ENCODE assay signal across 8 cellular contexts in the genomic region with DNA sequence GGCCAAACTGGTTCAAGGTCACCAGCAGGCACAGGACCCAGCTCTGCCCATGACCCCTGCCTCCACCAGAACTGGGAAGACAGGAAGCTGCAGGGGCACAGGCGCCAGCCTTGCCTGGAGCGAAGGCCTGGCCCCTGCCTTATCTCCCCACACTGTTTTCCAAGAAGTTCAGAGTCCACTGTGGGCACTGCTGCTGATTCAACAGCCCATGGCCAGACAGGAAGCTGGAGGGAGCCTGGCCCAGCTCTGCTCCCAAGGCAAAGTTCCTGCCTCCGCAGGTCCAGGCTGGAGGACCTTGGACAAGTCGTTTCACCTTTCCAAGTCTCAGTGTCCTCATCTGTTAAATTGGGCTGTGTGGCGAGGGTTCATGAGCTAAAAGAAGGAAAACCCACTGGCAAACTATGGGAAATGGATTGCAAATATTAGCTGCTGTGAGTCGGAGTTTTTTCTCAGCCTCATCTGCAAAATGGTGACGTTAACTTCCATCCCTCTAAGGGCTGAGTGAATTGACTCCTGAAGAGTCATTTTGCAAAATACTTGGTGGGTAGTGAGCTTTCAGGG. TPM values are rescaled to one million over a fixed set of nuclear protein-coding genes. Genes with fewer than 3 reads are reported as not detected.
DNase-seq lines count a peak whose midpoint lies in the region; ATAC-seq, FAIRE-seq and TF ChIP-seq lines count a peak whose summit lies in the region.

No MANE protein-coding gene starts in this region.

- H3K79me2 ChIP-seq in K562 (ENCODE audit: control insufficient read depth, insufficient read depth, low read length), result peaks cover 8% of the 10 kb centered on the region; the same call in 2 of the 3 replicates

- H2AFZ ChIP-seq in K562 (ENCODE audit: low read depth, low read length), result peak overlapping the region; percentile 96; the same call in 1 of the 2 replicates

- H3K27me3 Mint-ChIP-seq in activated CD4-positive, alpha-beta T cell treated with anti-CD3 and anti-CD28 coated beads, Interleukin-2, amount 10 ng/mL, durations not matched to agents 24 days and 14 days, result peaks cover 16% of the 10 kb centered on the region

- H3K36me3 Mint-ChIP-seq in activated CD4-positive, alpha-beta T cell treated with anti-CD3 and anti-CD28 coated beads, Interleukin-2, amount 10 ng/mL, durations not matched to agents 24 days and 14 days (ENCODE audit: low read depth), result no peaks in the 10 kb centered on the region

- peaks cover 7% of the 10 kb centered on the region for H3K4me1 Mint-ChIP-seq in activated CD4-positive, alpha-beta T cell treated with anti-CD3 and anti-CD28 coated beads, Interleukin-2, amount 10 ng/mL, durations not matched to agents 24 days and 14 days

- no peaks in the 10 kb centered on the region for H3K9me3 Mint-ChIP-seq in activated CD4-positive, alpha-beta T cell treated with anti-CD3 and anti-CD28 coated beads, Interleukin-2, amount 10 ng/mL, durations not matched to agents 24 days and 14 days

- no peak overlapping the region for H3K27ac ChIP-seq in K562 (ENCODE audit: extremely low read depth, low read depth, low read length)
- H3K27ac ChIP-seq in liver (ENCODE audit: low read depth in 1 of 2, low read length in 2 of 2), result peak overlapping the region; percentile 65 to 88
- peak overlapping the region; percentile 55 to 73 for H3K27ac ChIP-seq in tibial artery

- 36% methylated on average over 7 of the region's 7 CpGs for WGBS in K562 (ENCODE audit: insufficient coverage, low coverage, missing lambda C conversion rate)
- 15% methylated on average over 7 of the region's 7 CpGs for WGBS in liver

- CTCF ChIA-PET in K562 (lab: Yijun Ruan, JAX; ENCODE audit: low intra/inter-chr PET ratio), result no interaction called here

- in situ Hi-C loops in K562 (cut with MboI), result no loop called here

- H3K4me3 Mint-ChIP-seq in activated CD4-positive, alpha-beta T cell treated with anti-CD3 and anti-CD28 coated beads, Interleukin-2, amount 10 ng/mL, durations not matched to agents 24 days and 14 days, result peak overlapping the region; percentile 70

- peak overlapping the region; percentile 88 for H3K4me2 ChIP-seq in K562 (ENCODE audit: insufficient read depth, low read length)

- ATAC-seq in K562 (no peak), HG03025 (IDR thresholded peaks at IDR 0.05; ENCODE audit: low FRiP score, unreplicated experiment) (no peak)

- no peak for TF ChIP-seq EP300 in K562 (IDR thresholded peaks at IDR 0.05; ENCODE audit: low read length)

- TF ChIP-seq POLR2A in K562 (conservative IDR thresholded peaks at IDR 0.05), result no peak

- no TSS peak for BruUV-seq in K562 (replicated peaks; lab: Mats Ljungman, UMichigan)

- intact Hi-C loops in activated CD4-positive, alpha-beta T cell treated with anti-CD3 and anti-CD28 coated beads, Interleukin-2, amount 10 ng/mL, durations not matched to agents 24 days and 14 days (cut with micrococcal nuclease), result no loop called here
- intact Hi-C loops in K562 (cut with micrococcal nuclease), result no loop called here
- intact Hi-C loops in tibial artery (cut with DNase I; ENCODE audit: low total_unique reads), result no loop called here

- H3K4me3 ChIP-seq in K562, result peak overlapping the region; percentile 64; the same call in 1 of the 2 replicates
- peak overlapping the region; percentile 71 to 96 (median 86) for H3K4me3 ChIP-seq in liver (ENCODE audit: low read depth in 1 of 3, low read length in 3 of 3)
- H3K4me3 ChIP-seq in tibial artery, result peak overlapping the region; percentile 69 to 72

- no peaks in the 10 kb centered on the region for H3K9me3 ChIP-seq in K562 (replicated peaks; ENCODE audit: control insufficient read depth, insufficient read depth, low read depth, low read length)
- H3K9me3 ChIP-seq in liver (ENCODE audit: control insufficient read depth in 4 of 4, low read length in 3 of 4), result no peaks in the 10 kb centered on the region
- no peaks in the 10 kb centered on the region for H3K9me3 ChIP-seq in tibial artery

- no peaks in the 10 kb centered on the region for H4K20me1 ChIP-seq in K562 (replicated peaks; ENCODE audit: control insufficient read depth, insufficient read depth, low read length)

- FAIRE-seq in K562 (lab: Jason Lieb, UNC), result peak; percentile 73

- no peaks in the 10 kb centered on the region for H3K9me1 ChIP-seq in K562 (ENCODE audit: control insufficient read depth, insufficient read depth, low read length)

- H3K36me3 ChIP-seq in K562 (ENCODE audit: control insufficient read depth, insufficient read depth, low read length), result peaks cover 27% of the 10 kb centered on the region; the same call in 1 of the 3 replicates
- no peaks in the 10 kb centered on the region for H3K36me3 ChIP-seq in liver (ENCODE audit: control insufficient read depth in 4 of 4, insufficient read depth in 3 of 4, low read depth in 1 of 4, low read length in 3 of 4)
- peaks cover 2 to 34% (median 7%) of the 10 kb centered on the region in 3 donors for H3K36me3 ChIP-seq in tibial artery

- H3K9ac ChIP-seq in K562 (ENCODE audit: insufficient read depth in 1 of 2, low read depth in 2 of 2, low read length in 2 of 2), result peak overlapping the region; percentile 67 to 93
- H3K9ac ChIP-seq in liver (ENCODE audit: low read depth in 1 of 2, low read length in 2 of 2), result peak overlapping the region in 1 of 2 donors; percentile 77

- TF ChIP-seq RAD21 in K562 (CRISPR knock-in tag; conservative IDR thresholded peaks at IDR 0.05 in 1 of 2, IDR thresholded peaks at IDR 0.05 in 1 of 2), result no peak
- no peak for TF ChIP-seq RAD21 in liver (IDR thresholded peaks at IDR 0.05)

- H3K4me1 ChIP-seq in K562 (replicated peaks in 1 of 2; ENCODE audit: control insufficient read depth in 2 of 2, insufficient read depth in 2 of 2, low read length in 2 of 2), result peaks cover 14 to 27% of the 10 kb centered on the region in 2 experiments
- H3K4me1 ChIP-seq in liver (ENCODE audit: control insufficient read depth in 4 of 4, insufficient read depth in 4 of 4, low read length in 3 of 4), result peaks cover 14 to 46% (median 33%) of the 10 kb centered on the region in 4 donors
- peaks cover 0 to 28% (median 22%) of the 10 kb centered on the region in 4 donors for H3K4me1 ChIP-seq in tibial artery

- no peaks in the 10 kb centered on the region; a peak in 1 of 5 replicates for H3K27me3 ChIP-seq in K562 (ENCODE audit: control insufficient read depth in 2 of 2, insufficient read depth in 2 of 2, low read length in 2 of 2)
- H3K27me3 ChIP-seq in liver (ENCODE audit: control insufficient read depth in 4 of 4, insufficient read depth in 4 of 4, low read length in 3 of 4), result no peaks in the 10 kb centered on the region
- H3K27me3 ChIP-seq in tibial artery, result no peaks in the 10 kb centered on the region

- no peak overlapping the region for H3K27ac Mint-ChIP-seq in activated CD4-positive, alpha-beta T cell treated with anti-CD3 and anti-CD28 coated beads, Interleukin-2, amount 10 ng/mL, durations not matched to agents 24 days and 14 days

- no peak for DNase-seq in activated CD4-positive, alpha-beta T cell treated with anti-CD3 and anti-CD28 coated beads, Interleukin-2, amount 10 ng/mL, durations not matched to agents 24 days and 14 days
- no peak for DNase-seq in activated CD4-positive, alpha-beta T cell treated with anti-CD3 and anti-CD28 coated beads for 48 hours
- DNase-seq in K562 (ENCODE audit: extremely low read depth in 1 of 4, low spot score in 3 of 4), result peak in 1 of 4 experiments; percentile 30
- no peak for DNase-seq in tibial artery
- DNase-seq in NCI-H128 (lab: John Stamatoyannopoulos, UW; ENCODE audit: unreplicated experiment), result no peak
- no peak for DNase-seq in amniotic stem cell (lab: John Stamatoyannopoulos, UW)

- no peak for TF ChIP-seq CTCF in K562 (IDR thresholded peaks at IDR 0.05 in 2 of 3, conservative IDR thresholded peaks at IDR 0.05 in 1 of 3; ENCODE audit: insufficient read depth in 2 of 3, low read depth in 1 of 3, low read length in 3 of 3)
- TF ChIP-seq CTCF in liver (IDR thresholded peaks at IDR 0.05; ENCODE audit: low read depth, low read length, missing input control), result no peak
- TF ChIP-seq CTCF in tibial artery (IDR thresholded peaks at IDR 0.05), result no peak

- POLR2A ChIA-PET in K562 (lab: Yijun Ruan, JAX), result interaction anchor here (0.6 to 1.3 kb wide), 4 partner anchors 9 to 84 kb away, joined by 3 to 6 read pairs (median 3); no protein-coding TSS in a partner anchor

RNA-seq across cellular contexts. Expression of gene PHETA1, which starts 1.2 kb away (rescaled TPM):
- 2.3 and 3.0 TPM in 2 replicates for total RNA-seq in activated CD4-positive, alpha-beta T cell treated with anti-CD3 and anti-CD28 coated beads, Interleukin-2, amount 10 ng/mL, durations not matched to agents 24 days and 14 days
- total RNA-seq in K562 (2011; cell fraction: chromatin; rRNA removed; ENCODE audit: low replicate concordance), result 4.2 and 14.8 TPM in 2 replicates
- 14.1 and 15.7 TPM in 2 replicates for total RNA-seq in K562 (2011; cell fraction: nucleolus; rRNA removed)
- total RNA-seq in K562 (2011; cell fraction: nucleoplasm; rRNA removed), result 6.2 and 8.2 TPM in 2 replicates
- total RNA-seq in K562 (2014; rRNA removed), result 6.2 and 8.0 TPM in 2 replicates
- total RNA-seq in K562 (2014; rRNA removed; fragmentation: Illumina TruSeq; extraction: Trizol), result 1.3 and 1.5 TPM in 2 replicates
- 3.0 and 3.5 TPM in 2 replicates for total RNA-seq in K562 (2015; rRNA removed; fragmentation: Illumina TruSeq; extraction: Trizol)
- 8.9 and 12.4 TPM in 2 replicates for total RNA-seq in K562 (2021)
- polyA plus RNA-seq in K562 (2011; rRNA removed), result 2.2 and 2.5 TPM in 2 replicates
- polyA plus RNA-seq in K562 (2011; cell fraction: cytosol; rRNA removed), result 2.8 and 8.2 TPM in 2 replicates
- 6.7 and 12.1 TPM in 2 replicates for polyA plus RNA-seq in K562 (2011; cell fraction: nucleus; rRNA removed)
- 6.0 and 7.5 TPM in 2 replicates for polyA plus RNA-seq in K562 (2012)
- polyA plus RNA-seq in K562 (2014; fragmentation: Illumina TruSeq; extraction: Trizol), result 3.4 and 5.7 TPM in 2 replicates
- under 1 TPM; 0.03 to 0.17 TPM for polyA plus RNA-seq in K562 (2014; fragmentation: Nextera tagmentation; extraction: Ambion mirVana)
- 6.9 and 7.2 TPM in 2 replicates for polyA plus RNA-seq in K562 (2014; rRNA removed)
- polyA minus RNA-seq in K562 (2011; rRNA and poly(A)+ RNA removed), result 0.84 and 1.5 TPM in 2 replicates
- 2.2 and 4.1 TPM in 2 replicates for polyA minus RNA-seq in K562 (2011; cell fraction: cytosol; rRNA and poly(A)+ RNA removed)
- 3.6 and 4.3 TPM in 2 replicates for polyA minus RNA-seq in K562 (2011; cell fraction: nucleus; rRNA and poly(A)+ RNA removed)
- total RNA-seq in liver, result 1 to 10 TPM; 2.4 to 5.7 TPM
- 1 to 10 TPM; 2.5 to 5.4 TPM for polyA plus RNA-seq in liver

RNA-seq across cellular contexts. Expression of gene SH2B3, which starts 38.0 kb away (rescaled TPM):
- 43.4 and 44.1 TPM in 2 replicates for total RNA-seq in activated CD4-positive, alpha-beta T cell treated with anti-CD3 and anti-CD28 coated beads, Interleukin-2, amount 10 ng/mL, durations not matched to agents 24 days and 14 days
- total RNA-seq in K562 (2011; cell fraction: chromatin; rRNA removed; ENCODE audit: low replicate concordance), result 50.2 and 69.6 TPM in 2 replicates
- 38.4 and 40.4 TPM in 2 replicates for total RNA-seq in K562 (2011; cell fraction: nucleolus; rRNA removed)
- total RNA-seq in K562 (2011; cell fraction: nucleoplasm; rRNA removed), result 52.1 and 86.9 TPM in 2 replicates
- 46.7 and 52.0 TPM in 2 replicates for total RNA-seq in K562 (2014; rRNA removed)
- total RNA-seq in K562 (2014; rRNA removed; fragmentation: Illumina TruSeq; extraction: Trizol), result 37.4 and 46.7 TPM in 2 replicates
- 22.9 and 23.4 TPM in 2 replicates for total RNA-seq in K562 (2015; rRNA removed; fragmentation: Illumina TruSeq; extraction: Trizol)
- total RNA-seq in K562 (2021), result 63.8 and 75.3 TPM in 2 replicates
- polyA plus RNA-seq in K562 (2011; rRNA removed), result 28.2 and 32.5 TPM in 2 replicates
- polyA plus RNA-seq in K562 (2011; cell fraction: cytosol; rRNA removed), result 33.3 and 57.9 TPM in 2 replicates
- polyA plus RNA-seq in K562 (2011; cell fraction: nucleus; rRNA removed), result 25.5 and 39.5 TPM in 2 replicates
- 29.2 and 33.2 TPM in 2 replicates for polyA plus RNA-seq in K562 (2012)
- polyA plus RNA-seq in K562 (2014; fragmentation: Illumina TruSeq; extraction: Trizol), result 59.9 and 64.4 TPM in 2 replicates
- polyA plus RNA-seq in K562 (2014; fragmentation: Nextera tagmentation; extraction: Ambion mirVana), result 10 to 100 TPM; 10.8 to 14.3 TPM
- 38.6 and 41.3 TPM in 2 replicates for polyA plus RNA-seq in K562 (2014; rRNA removed)
- polyA minus RNA-seq in K562 (2011; rRNA and poly(A)+ RNA removed), result 22.2 and 28.8 TPM in 2 replicates
- polyA minus RNA-seq in K562 (2011; cell fraction: cytosol; rRNA and poly(A)+ RNA removed), result 40.8 and 46.0 TPM in 2 replicates
- 10.2 and 14.4 TPM in 2 replicates for polyA minus RNA-seq in K562 (2011; cell fraction: nucleus; rRNA and poly(A)+ RNA removed)
- 10 to 100 TPM; 10.7 to 18.7 TPM for total RNA-seq in liver
- polyA plus RNA-seq in liver, result 1 to 10 TPM; 4.4 to 6.9 TPM
